In the genomic region with DNA sequence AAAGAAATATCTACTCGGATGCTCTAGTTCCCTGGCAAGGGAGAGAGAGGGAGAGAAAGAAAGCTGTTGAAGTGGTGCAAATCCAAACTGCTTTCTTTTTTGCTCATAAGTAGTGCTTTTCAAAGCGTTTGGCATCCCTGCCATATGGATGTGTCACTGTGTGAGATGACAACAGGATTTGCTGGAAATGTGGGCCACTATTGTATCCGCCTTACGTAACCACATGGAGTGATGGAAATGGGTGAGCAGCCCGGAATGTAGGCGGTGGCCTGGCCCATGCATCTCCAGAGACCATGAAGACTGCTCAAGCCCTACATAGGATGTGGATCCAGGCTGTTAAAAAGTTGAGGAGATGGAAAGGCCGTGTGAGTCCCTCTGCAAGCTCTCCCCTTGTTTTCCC, we compare ENCODE assay signal across 11 cellular contexts. TPM values are rescaled to one million over a fixed set of nuclear protein-coding genes. Genes with fewer than 3 reads are reported as not detected.
A peak's percentile ranks its signal among the peaks of the same experiment; 100 is the strongest.
DNase-seq lines count a peak whose midpoint lies in the region; ATAC-seq lines count a peak whose summit lies in the region.
"Had no signal": no experiment of that assay in that cellular context is flagged by ENCODE, and none has a peak within 500 bp of the region (broad histone marks: within the 10 kb centered on the region; RNA-seq: fewer than 3 reads in every experiment).

No MANE protein-coding gene starts in this region.

- DNase-seq in Daoy (ENCODE audit: low read depth), result peak; percentile 56
- DNase-seq in anterior cingulate cortex (lab: John Stamatoyannopoulos, UW), result peak in 55 of 58 donors; percentile 3 to 87 (median 58)
- DNase-seq in Right ventricle myocardium superior, result peak; percentile 56
- DNase-seq in occipital lobe (lab: John Stamatoyannopoulos, UW), result peak; percentile 82
- DNase-seq in LoVo (ENCODE audit: low spot score), result no peak
- DNase-seq: activated CD4-positive, alpha-beta T cell treated with anti-CD3 and anti-CD28 coated beads for 1 hour; NCI-H2029; RPMI8226 had no signal

- intact Hi-C loops in Right ventricle myocardium superior (cut with DNase I), result no loop called here

- ATAC-seq in Right ventricle myocardium superior (ENCODE audit: poor library complexity) (peak; percentile 54), HG02798 (IDR thresholded peaks at IDR 0.05; ENCODE audit: poor library complexity, unreplicated experiment) (no peak), GM19351 (IDR thresholded peaks at IDR 0.05; ENCODE audit: unreplicated experiment) (no peak), GM21390 (IDR thresholded peaks at IDR 0.05; ENCODE audit: unreplicated experiment) (no peak)

RNA-seq across cellular contexts. Expression of a gene that starts 30.8 kb away (rescaled TPM):
- 60.8 and 69.8 TPM in 2 replicates for total RNA-seq in Daoy (2014; rRNA removed; shearing (Covaris generic))
- total RNA-seq in Right ventricle myocardium superior (116 TPM), occipital lobe (4.5 TPM)

Comparison
In these comparisons a context has a peak if more than half of its experiments do, and no peak if none do; other contexts are left out.
1. RNA of a gene that starts 30.8 kb away (total RNA-seq): 116 TPM in Right ventricle myocardium superior (single experiment) and 60.8 to 69.8 TPM in Daoy; 4.5 TPM in occipital lobe (single experiment); every median in the first group is over 10 times any median in the second.